10 cellular contexts compared by ENCODE assay signal in genomic region chr7:103348959-103349358, GRCh38. TPM values are rescaled to one million over a fixed set of nuclear protein-coding genes. Genes with fewer than 3 reads are reported as not detected.
DNase-seq lines count a peak whose midpoint lies in the region; ATAC-seq and TF ChIP-seq lines count a peak whose summit lies in the region.
"Had no signal": no experiment of that assay in that cellular context is flagged by ENCODE, and none has a peak within 500 bp of the region (broad histone marks: within the 10 kb centered on the region; RNA-seq: fewer than 3 reads in every experiment).

No MANE protein-coding gene starts in this region.

- DNase-seq in activated CD4-positive, alpha-beta T cell treated with anti-CD3 and anti-CD28 coated beads for 36 hours = no peak
- no peak for DNase-seq in activated CD4-positive, alpha-beta T cell treated with anti-CD3 and anti-CD28 coated beads for 4 hours
- DNase-seq in fibroblast of the aortic adventitia (ENCODE audit: low read depth) (no peak), smooth muscle cell (lab: John Stamatoyannopoulos, UW; ENCODE audit: unreplicated experiment) (no peak), GM10266 (ENCODE audit: extremely low spot score) (no peak), posterior vena cava (ENCODE audit: low spot score) (no peak)
- DNase-seq: activated CD4-positive, alpha-beta T cell treated with anti-CD3 and anti-CD28 coated beads, Interleukin-2, amount 50 U/mL, for 1 hour had no signal

- peak overlapping the region; percentile 93 for H3K27ac Mint-ChIP-seq in activated CD4-positive, alpha-beta T cell treated with anti-CD3 and anti-CD28 coated beads for 36 hours

- 81% methylated on average over 2 of the region's 2 CpGs for WGBS in smooth muscle cell (ENCODE audit: low lambda C conversion rate)

- peaks cover 62% of the 10 kb centered on the region for H3K4me1 Mint-ChIP-seq in activated CD4-positive, alpha-beta T cell treated with anti-CD3 and anti-CD28 coated beads for 36 hours

- peaks cover 6% of the 10 kb centered on the region for H3K36me3 ChIP-seq in smooth muscle cell (ENCODE audit: low read depth)

- POLR2A ChIA-PET in activated CD4-positive, alpha-beta T cell treated with anti-CD3 and anti-CD28 coated beads for 36 hours (lab: Charles Lee) = no interaction called here

- no peaks in the 10 kb centered on the region for H3K9me3 ChIP-seq in smooth muscle cell (replicated peaks; ENCODE audit: low read depth)
- H3K9me3 ChIP-seq: gastroesophageal sphincter had no signal

- intact Hi-C loops in activated CD4-positive, alpha-beta T cell treated with anti-CD3 and anti-CD28 coated beads for 36 hours (cut with DNase I, micrococcal nuclease) = loop anchor here (1.0 to 10.0 kb wide), 6 partner anchors 56 to 1666 kb away; partner anchors contain the start of genes ARMC10 (in 1 of the 2), KMT2E (in 1 of the 2) and NAPEPLD (in 1 of the 2)
- intact Hi-C loops in posterior vena cava (cut with DNase I) = loop anchor here in 1 of 2 donors (10.0 kb wide), 1 partner anchor 1064 kb away; the partner anchor contains the start of gene SH2B2

- no peak overlapping the region for H2AFZ ChIP-seq in smooth muscle cell (ENCODE audit: low read depth)

- H3K4me3 Mint-ChIP-seq in activated CD4-positive, alpha-beta T cell treated with anti-CD3 and anti-CD28 coated beads for 36 hours = peak overlapping the region; percentile 94

- peaks cover 20% of the 10 kb centered on the region for H3K4me1 ChIP-seq in smooth muscle cell (ENCODE audit: low read depth)

- peaks cover 59% of the 10 kb centered on the region for H4K20me1 ChIP-seq in smooth muscle cell (ENCODE audit: low read depth)

- peak overlapping the region; percentile 93 for H3K4me2 ChIP-seq in smooth muscle cell

- no peaks in the 10 kb centered on the region for H3K27me3 Mint-ChIP-seq in activated CD4-positive, alpha-beta T cell treated with anti-CD3 and anti-CD28 coated beads for 36 hours

- no peaks in the 10 kb centered on the region for H3K9me3 Mint-ChIP-seq in activated CD4-positive, alpha-beta T cell treated with anti-CD3 and anti-CD28 coated beads for 36 hours (ENCODE audit: low read depth)

- CTCF ChIA-PET in activated CD4-positive, alpha-beta T cell treated with anti-CD3 and anti-CD28 coated beads for 36 hours (lab: Charles Lee) = interaction anchor here (1.6 to 2.1 kb wide), 2 partner anchors 9 to 57 kb away, joined by 4 to 6 read pairs; no protein-coding TSS in a partner anchor

- peak overlapping the region; percentile 94 for H3K9ac ChIP-seq in smooth muscle cell (ENCODE audit: low read depth)

- no peak for ATAC-seq in activated CD4-positive, alpha-beta T cell treated with anti-CD3 and anti-CD28 coated beads for 36 hours
- no peak for ATAC-seq in GM21825 (IDR thresholded peaks at IDR 0.05; ENCODE audit: unreplicated experiment)
- ATAC-seq: gastroesophageal sphincter had no signal

- no peak for TF ChIP-seq CTCF in WI38 (IDR thresholded peaks at IDR 0.05; ENCODE audit: low read depth, low read length)
- no peak for TF ChIP-seq CTCF in fibroblast of the aortic adventitia (IDR thresholded peaks at IDR 0.05; ENCODE audit: insufficient read depth, low read length)
- no peak for TF ChIP-seq CTCF in smooth muscle cell (IDR thresholded peaks at IDR 0.05; ENCODE audit: borderline replicate concordance, insufficient read depth, poor library complexity, severe bottlenecking)
- TF ChIP-seq CTCF in GM10266 (IDR thresholded peaks at IDR 0.05; ENCODE audit: control insufficient read depth, insufficient read depth, low read depth, missing control alignments) = no peak

- H3K79me2 ChIP-seq in smooth muscle cell (ENCODE audit: low read depth) = peaks cover 79% of the 10 kb centered on the region

- H3F3A ChIP-seq in smooth muscle cell (ENCODE audit: low read depth) = no peaks in the 10 kb centered on the region

- H3K27me3 ChIP-seq in smooth muscle cell (ENCODE audit: low read depth) = no peaks in the 10 kb centered on the region
- H3K27me3 ChIP-seq: gastroesophageal sphincter had no signal

- peaks cover 40% of the 10 kb centered on the region for H3K36me3 Mint-ChIP-seq in activated CD4-positive, alpha-beta T cell treated with anti-CD3 and anti-CD28 coated beads for 36 hours (ENCODE audit: low read depth)

- peak overlapping the region; percentile 93 for H3K4me3 ChIP-seq in WI38 (ENCODE audit: low read depth, low read length)
- peak overlapping the region; percentile 94 for H3K4me3 ChIP-seq in fibroblast of the aortic adventitia (ENCODE audit: low read depth, low read length)
- H3K4me3 ChIP-seq in smooth muscle cell = peak overlapping the region; percentile 74

- H3K27ac ChIP-seq in smooth muscle cell (ENCODE audit: low read depth) = no peak overlapping the region

RNA-seq across cellular contexts. Expression of gene PSMC2, which starts 1.5 kb away (rescaled TPM):
- total RNA-seq in activated CD4-positive, alpha-beta T cell treated with anti-CD3 and anti-CD28 coated beads for 36 hours = 100 to 1,000 TPM; 145 to 161 TPM
- 170 and 189 TPM in 2 replicates for total RNA-seq in fibroblast of the aortic adventitia (ENCODE audit: low replicate concordance)
- 129 and 155 TPM in 2 replicates for total RNA-seq in smooth muscle cell
- 139 and 150 TPM in 2 replicates for polyA plus RNA-seq in smooth muscle cell
- 100 to 1,000 TPM in 1 of 2 donors, 10 to 100 TPM in 1; 97.8 to 105 TPM for total RNA-seq in posterior vena cava

RNA-seq across cellular contexts. Expression of gene DNAJC2, which starts 4.4 kb away (rescaled TPM):
- total RNA-seq in activated CD4-positive, alpha-beta T cell treated with anti-CD3 and anti-CD28 coated beads for 36 hours = 10 to 100 TPM; 50.0 to 56.2 TPM
- total RNA-seq in fibroblast of the aortic adventitia (ENCODE audit: low replicate concordance) = 24.9 and 45.8 TPM in 2 replicates
- total RNA-seq in smooth muscle cell = 21.2 and 34.0 TPM in 2 replicates
- 31.1 and 33.6 TPM in 2 replicates for polyA plus RNA-seq in smooth muscle cell
- total RNA-seq in posterior vena cava = 10 to 100 TPM; 16.0 to 20.1 TPM

RNA-seq across cellular contexts. Expression of gene PMPCB, which starts 51.7 kb away (rescaled TPM):
- total RNA-seq in activated CD4-positive, alpha-beta T cell treated with anti-CD3 and anti-CD28 coated beads for 36 hours = 10 to 100 TPM; 70.7 to 86.9 TPM
- total RNA-seq in fibroblast of the aortic adventitia (ENCODE audit: low replicate concordance) (59.2 and 67.4 TPM in 2 replicates), smooth muscle cell (53.2 and 60.2 TPM in 2 replicates), posterior vena cava (10 to 100 TPM; 38.7 to 43.5 TPM)
- polyA plus RNA-seq in smooth muscle cell = 42.9 and 46.1 TPM in 2 replicates
